10 cellular contexts compared by ENCODE assay signal in genomic region chr6:24126586-24127192, GRCh38. TPM values are rescaled to one million over a fixed set of nuclear protein-coding genes. Genes with fewer than 3 reads are reported as not detected.
DNase-seq lines count a peak whose midpoint lies in the region; ATAC-seq and TF ChIP-seq lines count a peak whose summit lies in the region.
"Had no signal": no experiment of that assay in that cellular context is flagged by ENCODE, and none has a peak within 500 bp of the region (broad histone marks: within the 10 kb centered on the region; RNA-seq: fewer than 3 reads in every experiment).

No MANE protein-coding gene starts in this region.

- H3K4me1 ChIP-seq in DND-41 (ENCODE audit: insufficient read depth, low read length) (no peaks in the 10 kb centered on the region), GM23338 (ENCODE audit: insufficient read depth) (peaks cover 4% of the 10 kb centered on the region; the same call in 1 of the 2 replicates)

- H3K4me2 ChIP-seq in DND-41 (ENCODE audit: insufficient read depth, low read length) = no peak overlapping the region
- H3K4me2 ChIP-seq in GM23338 = peak overlapping the region; percentile 93

- H3F3A ChIP-seq in GM23338 (replicated peaks; ENCODE audit: low read depth) = no peaks in the 10 kb centered on the region

- H3K9ac ChIP-seq in DND-41 (ENCODE audit: low read depth, low read length) = no peak overlapping the region

- ATAC-seq in DND-41 (ENCODE audit: insufficient read depth, low read depth) (peak; percentile 95), GM23338 (peak; percentile 92), HG03139 (IDR thresholded peaks at IDR 0.05; ENCODE audit: unreplicated experiment) (no peak), HG02840 (IDR thresholded peaks at IDR 0.05; ENCODE audit: low FRiP score, unreplicated experiment) (no peak)

- H3K27ac Mint-ChIP-seq in GM23338 = no peak overlapping the region
- H3K27ac Mint-ChIP-seq: IgD-negative memory B cell had no signal

- H4K20me1 ChIP-seq in DND-41 (ENCODE audit: insufficient read depth, low read length) = no peaks in the 10 kb centered on the region
- H4K20me1 ChIP-seq in GM23338 (replicated peaks; ENCODE audit: insufficient read depth) = no peaks in the 10 kb centered on the region

- TF ChIP-seq CTCF in DND-41 (IDR thresholded peaks at IDR 0.05; ENCODE audit: borderline replicate concordance, extremely low read depth, low read length, poor library complexity, severe bottlenecking) (no peak), GM23338 (conservative IDR thresholded peaks at IDR 0.05; ENCODE audit: low read depth in 2 of 2) (no peak)

- no peaks in the 10 kb centered on the region for H3K9me3 ChIP-seq in DND-41 (ENCODE audit: insufficient read depth, low read length, severe bottlenecking)

- H3K27me3 Mint-ChIP-seq in GM23338 (ENCODE audit: insufficient read depth, low read depth, poor library complexity) = peaks cover 3% of the 10 kb centered on the region

- H3K27ac ChIP-seq in DND-41 (ENCODE audit: low read length) (no peak overlapping the region), GM23338 (ENCODE audit: low read depth) (no peak overlapping the region)

- no peaks in the 10 kb centered on the region for H3K36me3 ChIP-seq in DND-41 (ENCODE audit: insufficient read depth, low read length)
- no peaks in the 10 kb centered on the region for H3K36me3 ChIP-seq in GM23338 (ENCODE audit: insufficient read depth)

- H2AFZ ChIP-seq in DND-41 (ENCODE audit: low read depth, low read length) = no peak overlapping the region
- H2AFZ ChIP-seq in GM23338 = peak overlapping the region; percentile 96; the same call in 1 of the 2 replicates

- H3K79me2 ChIP-seq in DND-41 (ENCODE audit: insufficient read depth, low read length) = no peaks in the 10 kb centered on the region
- no peaks in the 10 kb centered on the region for H3K79me2 ChIP-seq in GM23338 (replicated peaks; ENCODE audit: insufficient read depth)

- H3K4me3 ChIP-seq in DND-41 (ENCODE audit: low read depth in 1 of 2, low read length in 2 of 2) (no peak overlapping the region), GM23338 (peak overlapping the region; percentile 75)

- no peaks in the 10 kb centered on the region for H3K36me3 Mint-ChIP-seq in GM23338 (ENCODE audit: low read depth)
- H3K36me3 Mint-ChIP-seq: IgD-negative memory B cell had no signal

- in situ Hi-C loops in T47D (cut with HindIII; ENCODE audit: low pct_unique_long_range_greater_than_20kb, low sequenced_read_pairs) = no loop called here

- H3K4me1 Mint-ChIP-seq in GM23338 = peaks cover 10% of the 10 kb centered on the region; the same call in 2 of the 3 replicates
- H3K4me1 Mint-ChIP-seq: IgD-negative memory B cell had no signal

- H3K27me3 ChIP-seq in DND-41 (ENCODE audit: insufficient read depth, low read length, poor library complexity) (no peaks in the 10 kb centered on the region), GM23338 (ENCODE audit: insufficient read depth) (no peaks in the 10 kb centered on the region)

- peak overlapping the region; percentile 83 for H3K4me3 Mint-ChIP-seq in GM23338
- H3K4me3 Mint-ChIP-seq: IgD-negative memory B cell had no signal

- DNase-seq in DND-41 = peak; percentile 70
- DNase-seq in GM23338 (ENCODE audit: low spot score) = peak; percentile 95
- peak; percentile 74 for DNase-seq in NCI-H69 (lab: John Stamatoyannopoulos, UW)
- DNase-seq in T47D (ENCODE audit: low read depth in 1 of 2, low spot score in 1 of 2) = peak; percentile 83 to 91
- DNase-seq in left kidney (ENCODE audit: low read depth, low spot score) = peak; percentile 96
- no peak for DNase-seq in NCI-H1694 (lab: John Stamatoyannopoulos, UW)

- no peaks in the 10 kb centered on the region for H3K9me2 ChIP-seq in GM23338 (ENCODE audit: insufficient read depth)

- no peaks in the 10 kb centered on the region for H3K9me3 Mint-ChIP-seq in GM23338

TF ChIP-seq in GM23338, 12 proteins besides CTCF, POLR2A, EP300 and RAD21:
- no peak for TF ChIP-seq CREB1 (CRISPR knock-in tag; IDR thresholded peaks at IDR 0.05; ENCODE audit: low read depth)
- TF ChIP-seq EZH2phosphoT487 (IDR thresholded peaks at IDR 0.05; ENCODE audit: unreplicated experiment) = no peak
- no peak for TF ChIP-seq POLR2AphosphoS5 (IDR thresholded peaks at IDR 0.05; ENCODE audit: low read depth)
- TF ChIP-seq ZNF114 (CRISPR knock-in tag; IDR thresholded peaks at IDR 0.05) = no peak
- TF ChIP-seq REST (IDR thresholded peaks at IDR 0.05; ENCODE audit: unreplicated experiment) = peak; percentile 93

RNA-seq across cellular contexts. Expression of gene NRSN1, which starts 0.7 kb away (rescaled TPM):
- 0.54 and 1.5 TPM in 2 replicates for total RNA-seq in GM23338 (2014; rRNA removed; shearing (Covaris generic))
- polyA plus RNA-seq in GM23338 (2016; fragmentation: Nextera tagmentation; extraction: Ambion mirVana) = 0.63 and 0.68 TPM in 2 replicates
- polyA plus RNA-seq: IgD-negative memory B cell, keratinocyte had no signal

Comparison
In these comparisons a context has a peak if more than half of its experiments do, and no peak if none do; other contexts are left out.
1. ATAC-seq: peak in DND-41 (single experiment) and GM23338 (single experiment); none in HG03139 (single experiment) and HG02840 (single experiment).